Comparison of ENCODE assay signal across 30 cellular contexts in the genomic region with DNA sequence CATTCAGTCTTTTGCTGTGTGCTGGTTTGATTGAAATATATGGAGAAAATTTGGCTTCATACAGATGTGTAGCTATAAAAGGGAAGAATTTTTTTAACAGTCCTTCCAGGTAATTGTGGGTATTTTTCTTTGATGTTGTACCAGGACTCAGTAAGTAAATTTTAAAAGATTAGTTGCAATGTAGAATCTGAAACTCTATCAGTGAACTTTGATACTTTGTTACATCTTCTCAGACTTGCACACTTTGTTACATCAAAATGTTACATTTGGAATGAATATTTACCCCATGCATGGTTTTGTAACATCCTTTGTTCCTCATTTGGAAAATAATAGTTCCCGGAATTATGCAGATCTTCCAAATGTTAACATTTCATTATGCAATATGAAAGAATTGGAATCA.
"Had no signal": no experiment of that assay in that cellular context is flagged by ENCODE, and none has a peak within 500 bp of the region (broad histone marks: within the 10 kb centered on the region; RNA-seq: fewer than 3 reads in every experiment).

No MANE protein-coding gene starts in this region.

- DNase-seq: activated CD4-positive, alpha-beta T cell treated with anti-CD3 and anti-CD28 coated beads, Interleukin-2, amount 10 ng/mL, durations not matched to agents 24 days and 14 days; activated CD4-positive, alpha-beta T cell treated with anti-CD3 and anti-CD28 coated beads, Interleukin-2, amount 50 U/mL, for 48 hours; activated CD4-positive, CD25-positive, alpha-beta regulatory T cell treated with anti-CD3 and anti-CD28 coated beads, Interleukin-2, amount 50 U/mL, for 72 hours; activated CD8-positive, alpha-beta memory T cell treated with anti-CD3 and anti-CD28 coated beads, Interleukin-2, amount 50 U/mL, for 4 hours; activated effector memory CD4-positive, alpha-beta T cell treated with Interleukin-2 at 50 U/mL for 16 hours; activated naive CD4-positive, alpha-beta T cell; activated T-cell treated with anti-CD3 and anti-CD28 coated beads, Interleukin-2, amount 50 U/mL, for 1 hour; amniotic stem cell; body of pancreas; central memory CD4-positive, alpha-beta T cell; MG63; MV-4-11; NCI-H1092 treated with DMSO at 0.1 percent for 48 hours; NCI-H1417 treated with DMSO at 0.1 percent for 48 hours; NCI-H1694; NCI-H2029; NCI-H2107; NCI-H2171 treated with DMSO at 0.1 percent for 48 hours; NCI-H226; NCI-H526; NK-92 treated with Interleukin-12 subunit alpha and Interleukin-12 subunit beta, amount 100 ng/mL, for 24 hours; SHP77; SW 1271 had no signal

- H3K9me3 Mint-ChIP-seq: activated CD4-positive, alpha-beta T cell treated with anti-CD3 and anti-CD28 coated beads, Interleukin-2, amount 10 ng/mL, durations not matched to agents 24 days and 14 days; activated naive CD4-positive, alpha-beta T cell treated with anti-CD3 and anti-CD28 coated beads, Interleukin-2, amount 50 U/mL, for 24 hours had no signal

- H3K4me1 ChIP-seq: ascending aorta, body of pancreas, SJSA1 had no signal

- H3K9me3 ChIP-seq: ascending aorta, body of pancreas, MG63, SJSA1 had no signal

- H3K4me3 ChIP-seq: ascending aorta, body of pancreas, MG63, SJSA1 had no signal

- H3K27me3 Mint-ChIP-seq: activated CD4-positive, alpha-beta T cell treated with anti-CD3 and anti-CD28 coated beads, Interleukin-2, amount 10 ng/mL, durations not matched to agents 24 days and 14 days; activated naive CD4-positive, alpha-beta T cell treated with anti-CD3 and anti-CD28 coated beads, Interleukin-2, amount 50 U/mL, for 24 hours had no signal

- H3K27ac ChIP-seq: ascending aorta, KMS-11, SJSA1 had no signal

- H3K9ac ChIP-seq: KMS-11 had no signal

- ATAC-seq: body of pancreas, SK-N-SH treated with all-trans-retinoic acid at 6 μM for 48 hours had no signal

- H3K27ac Mint-ChIP-seq: activated CD4-positive, alpha-beta T cell treated with anti-CD3 and anti-CD28 coated beads, Interleukin-2, amount 10 ng/mL, durations not matched to agents 24 days and 14 days; activated naive CD4-positive, alpha-beta T cell treated with anti-CD3 and anti-CD28 coated beads, Interleukin-2, amount 50 U/mL, for 24 hours had no signal

- FAIRE-seq: bronchial epithelial cell, RCC 7860 had no signal

- H3K4me3 Mint-ChIP-seq: activated CD4-positive, alpha-beta T cell treated with anti-CD3 and anti-CD28 coated beads, Interleukin-2, amount 10 ng/mL, durations not matched to agents 24 days and 14 days; activated naive CD4-positive, alpha-beta T cell treated with anti-CD3 and anti-CD28 coated beads, Interleukin-2, amount 50 U/mL, for 24 hours had no signal

- H3K27me3 ChIP-seq: ascending aorta, body of pancreas, MG63, SJSA1 had no signal
